In genomic region chr4:134463771-134464170, GRCh38 we compare ENCODE assay signal across 18 cellular contexts.
DNase-seq lines count a peak whose midpoint lies in the region; ATAC-seq and TF ChIP-seq lines count a peak whose summit lies in the region.
"Had no signal": no experiment of that assay in that cellular context is flagged by ENCODE, and none has a peak within 500 bp of the region (broad histone marks: within the 10 kb centered on the region; RNA-seq: fewer than 3 reads in every experiment).

No MANE protein-coding gene starts in this region.

- no peak overlapping the region for H3K4me3 ChIP-seq in smooth muscle cell
- H3K4me3 ChIP-seq: BLaER1 treated with 17β-estradiol and CSF1 and Interleukin-3, amounts not matched to agents 10 nM and 100 nM; GM12878; GM23338; HAP-1 had no signal

- no peak overlapping the region for H3K9ac ChIP-seq in smooth muscle cell (ENCODE audit: low read depth)
- H3K9ac ChIP-seq: BLaER1 treated with 17β-estradiol and CSF1 and Interleukin-3, amounts not matched to agents 10 nM and 100 nM had no signal

- in situ Hi-C loops in SK-MEL-5 (cut with HindIII; ENCODE audit: low pct_unique_long_range_greater_than_20kb, low sequenced_read_pairs), result no loop called here

- peak overlapping the region; percentile 28 for H3K4me2 ChIP-seq in smooth muscle cell
- H3K4me2 ChIP-seq: BLaER1 treated with 17β-estradiol and CSF1 and Interleukin-3, amounts not matched to agents 10 nM and 100 nM; GM23338 had no signal

- no peaks in the 10 kb centered on the region for H3K36me3 ChIP-seq in smooth muscle cell (ENCODE audit: low read depth)
- H3K36me3 ChIP-seq: BLaER1 treated with 17β-estradiol and CSF1 and Interleukin-3, amounts not matched to agents 10 nM and 100 nM; HAP-1 had no signal

- H3K27me3 ChIP-seq in smooth muscle cell (ENCODE audit: low read depth), result no peaks in the 10 kb centered on the region
- H3K27me3 ChIP-seq: BLaER1 treated with 17β-estradiol and CSF1 and Interleukin-3, amounts not matched to agents 10 nM and 100 nM had no signal

- no peak for ATAC-seq in HG02938 (IDR thresholded peaks at IDR 0.05; ENCODE audit: unreplicated experiment)
- ATAC-seq in GM21423 (IDR thresholded peaks at IDR 0.05; ENCODE audit: unreplicated experiment), result no peak
- ATAC-seq: GM12878, GM23338, HepG2 had no signal

- no peaks in the 10 kb centered on the region for H3F3A ChIP-seq in smooth muscle cell (ENCODE audit: low read depth)

- 96% methylated on average over 5 of the region's 5 CpGs for WGBS in smooth muscle cell (ENCODE audit: low lambda C conversion rate)

- H3K27ac ChIP-seq in smooth muscle cell (ENCODE audit: low read depth), result no peak overlapping the region
- H3K27ac ChIP-seq: BLaER1 treated with 17β-estradiol and CSF1 and Interleukin-3, amounts not matched to agents 10 nM and 100 nM had no signal

- no peaks in the 10 kb centered on the region for H3K9me3 ChIP-seq in smooth muscle cell (replicated peaks; ENCODE audit: low read depth)
- H3K9me3 ChIP-seq: HAP-1 had no signal

- no peaks in the 10 kb centered on the region for H4K20me1 ChIP-seq in smooth muscle cell (ENCODE audit: low read depth)
- H4K20me1 ChIP-seq: BLaER1 treated with 17β-estradiol and CSF1 and Interleukin-3, amounts not matched to agents 10 nM and 100 nM had no signal

- no peaks in the 10 kb centered on the region for H3K4me1 ChIP-seq in smooth muscle cell (ENCODE audit: low read depth)
- H3K4me1 ChIP-seq: BLaER1 treated with 17β-estradiol and CSF1 and Interleukin-3, amounts not matched to agents 10 nM and 100 nM; HAP-1 had no signal

- peak overlapping the region; percentile 95 for H2AFZ ChIP-seq in smooth muscle cell (ENCODE audit: low read depth)
- H2AFZ ChIP-seq: GM23338 had no signal

- TF ChIP-seq CTCF in smooth muscle cell (IDR thresholded peaks at IDR 0.05; ENCODE audit: borderline replicate concordance, insufficient read depth, poor library complexity, severe bottlenecking), result no peak

- no peaks in the 10 kb centered on the region for H3K79me2 ChIP-seq in smooth muscle cell (ENCODE audit: low read depth)

- DNase-seq in COLO829 (ENCODE audit: low spot score) (peak; percentile 4), SK-MEL-5 (ENCODE audit: low read depth, low spot score) (peak; percentile 55), medulla oblongata (ENCODE audit: extremely low spot score) (peak; percentile 12), smooth muscle cell (lab: John Stamatoyannopoulos, UW; ENCODE audit: unreplicated experiment) (no peak), hypothalamus (lab: John Stamatoyannopoulos, UW) (no peak)
- DNase-seq: 8988T; AML-193; Calu3; CD4-positive, CD25-positive, alpha-beta regulatory T cell; DMS 273 treated with DMSO at 0.1 percent for 48 hours; DMS79 had no signal

Comparison
In these comparisons a context has a peak if more than half of its experiments do, and no peak if none do; other contexts are left out.
1. DNase-seq: peak in COLO829 (single experiment), SK-MEL-5 (single experiment) and medulla oblongata (single experiment); none in smooth muscle cell (single experiment) and hypothalamus (0 of 51).